Comparison of ENCODE assay signal across 19 cellular contexts in genomic region chrX:55240788-55241187, GRCh38. TPM values are rescaled to one million over a fixed set of nuclear protein-coding genes. Genes with fewer than 3 reads are reported as not detected.
DNase-seq lines count a peak whose midpoint lies in the region; ATAC-seq lines count a peak whose summit lies in the region.
"Had no signal": no experiment of that assay in that cellular context is flagged by ENCODE, and none has a peak within 500 bp of the region (broad histone marks: within the 10 kb centered on the region; RNA-seq: fewer than 3 reads in every experiment).

No MANE protein-coding gene starts in this region.

- peaks cover 2 to 3% of the 10 kb centered on the region in 2 donors for H3K36me3 Mint-ChIP-seq in activated T-cell treated with anti-CD3 and anti-CD28 coated beads, Interleukin-2, amount 50 U/mL, for 72 hours (ENCODE audit: insufficient read depth in 2 of 2)
- H3K36me3 Mint-ChIP-seq in stimulated activated memory B cell treated with anti-CD40 and anti-IgM and Interleukin-4, amounts not matched to agents 10 μg/mL and 1 μg/mL and 100 μg/mL, for 72 hours = no peaks in the 10 kb centered on the region

- no peaks in the 10 kb centered on the region for H3K4me1 Mint-ChIP-seq in activated T-cell treated with anti-CD3 and anti-CD28 coated beads, Interleukin-2, amount 50 U/mL, for 72 hours (ENCODE audit: low read depth)
- no peaks in the 10 kb centered on the region for H3K4me1 Mint-ChIP-seq in stimulated activated memory B cell treated with anti-CD40 and anti-IgM and Interleukin-4, amounts not matched to agents 10 μg/mL and 1 μg/mL and 100 μg/mL, for 72 hours

- ATAC-seq in activated T-cell treated with anti-CD3 and anti-CD28 coated beads, Interleukin-2, amount 50 U/mL, for 72 hours (replicated peaks in 1 of 2) = no peak
- ATAC-seq in GM21447 (IDR thresholded peaks at IDR 0.05; ENCODE audit: unreplicated experiment) = no peak
- ATAC-seq in stimulated activated memory B cell treated with anti-CD40 and anti-IgM and Interleukin-4, amounts not matched to agents 10 μg/mL and 1 μg/mL and 100 μg/mL, for 72 hours = no peak
- ATAC-seq: GM12878, K562 had no signal

- DNase-seq in HK-2 (ENCODE audit: unreplicated experiment) (peak; percentile 37), glomerular visceral epithelial cell (ENCODE audit: extremely low spot score) (peak; percentile 78), left kidney (ENCODE audit: low read depth, low spot score) (peak; percentile 80), NCI-H226 (no peak)
- DNase-seq in activated T-cell treated with anti-CD3 and anti-CD28 coated beads, Interleukin-2, amount 50 U/mL, for 72 hours = no peak
- DNase-seq: AML-193; Caco-2; CD4-positive, alpha-beta T cell; DND-41; EL; GM23248; IMR-90 had no signal

- no peak overlapping the region for H3K4me3 Mint-ChIP-seq in activated T-cell treated with anti-CD3 and anti-CD28 coated beads, Interleukin-2, amount 50 U/mL, for 72 hours
- no peak overlapping the region for H3K4me3 Mint-ChIP-seq in stimulated activated memory B cell treated with anti-CD40 and anti-IgM and Interleukin-4, amounts not matched to agents 10 μg/mL and 1 μg/mL and 100 μg/mL, for 72 hours
- H3K4me3 Mint-ChIP-seq: CD4-positive, alpha-beta T cell had no signal

- H3K9me3 Mint-ChIP-seq in activated T-cell treated with anti-CD3 and anti-CD28 coated beads, Interleukin-2, amount 50 U/mL, for 72 hours = peaks cover 0 to 4% of the 10 kb centered on the region in 2 donors
- H3K9me3 Mint-ChIP-seq in stimulated activated memory B cell treated with anti-CD40 and anti-IgM and Interleukin-4, amounts not matched to agents 10 μg/mL and 1 μg/mL and 100 μg/mL, for 72 hours = peaks cover 4% of the 10 kb centered on the region
- H3K9me3 Mint-ChIP-seq: CD4-positive, alpha-beta T cell had no signal

- no peak overlapping the region for H3K27ac Mint-ChIP-seq in activated T-cell treated with anti-CD3 and anti-CD28 coated beads, Interleukin-2, amount 50 U/mL, for 72 hours
- no peak overlapping the region for H3K27ac Mint-ChIP-seq in stimulated activated memory B cell treated with anti-CD40 and anti-IgM and Interleukin-4, amounts not matched to agents 10 μg/mL and 1 μg/mL and 100 μg/mL, for 72 hours
- H3K27ac Mint-ChIP-seq: CD4-positive, alpha-beta T cell had no signal

- H3K27me3 Mint-ChIP-seq in activated T-cell treated with anti-CD3 and anti-CD28 coated beads, Interleukin-2, amount 50 U/mL, for 72 hours (ENCODE audit: low read depth) = peaks cover 39% of the 10 kb centered on the region
- no peaks in the 10 kb centered on the region for H3K27me3 Mint-ChIP-seq in stimulated activated memory B cell treated with anti-CD40 and anti-IgM and Interleukin-4, amounts not matched to agents 10 μg/mL and 1 μg/mL and 100 μg/mL, for 72 hours

RNA-seq across cellular contexts. Expression of gene PAGE5, which starts 20.6 kb away (rescaled TPM):
- total RNA-seq in activated T-cell treated with anti-CD3 and anti-CD28 coated beads, Interleukin-2, amount 50 U/mL, for 72 hours = under 1 TPM in 1 of 2 donors, not detected in 1; 0.93 TPM
- total RNA-seq: Caco-2; CD4-positive, alpha-beta T cell; G401; GM23248; IMR-90 had no signal

RNA-seq across cellular contexts. Expression of gene PAGE3, which starts 23.9 kb away (rescaled TPM):
- total RNA-seq in activated T-cell treated with anti-CD3 and anti-CD28 coated beads, Interleukin-2, amount 50 U/mL, for 72 hours = not detected
- total RNA-seq: A172; Caco-2; CD4-positive, alpha-beta T cell; G401; GM12878; GM23248; H4; IMR-90; K562 had no signal

Comparison
In these comparisons a context has a peak if more than half of its experiments do, and no peak if none do; other contexts are left out.
1. DNase-seq: peak in HK-2 (single experiment), glomerular visceral epithelial cell (single experiment) and left kidney (single experiment); none in NCI-H226 (single experiment) and activated T-cell treated with anti-CD3 and anti-CD28 coated beads, Interleukin-2, amount 50 U/mL, for 72 hours (0 of 2).